In the genomic region with DNA sequence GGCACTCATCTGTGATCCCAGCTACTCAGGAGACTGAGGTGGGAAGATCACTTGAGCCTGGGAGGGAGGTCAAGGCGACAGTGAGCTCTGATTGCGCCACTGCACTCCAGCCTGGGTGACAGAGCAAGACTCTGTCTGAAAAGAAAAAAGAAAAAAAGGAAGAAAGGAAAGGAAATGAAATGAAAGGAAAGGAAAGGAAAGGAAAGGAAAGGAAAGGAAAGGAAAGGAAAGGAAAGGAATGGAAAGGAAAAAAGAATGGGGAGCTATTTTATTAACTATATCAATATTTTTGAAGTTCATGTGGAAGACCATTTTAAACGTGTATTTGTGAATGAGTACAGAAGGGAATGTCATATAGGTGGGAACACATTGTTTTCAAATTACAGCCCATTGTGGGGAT, we compare ENCODE assay signal across 13 cellular contexts.
"Had no signal": no experiment of that assay in that cellular context is flagged by ENCODE, and none has a peak within 500 bp of the region (broad histone marks: within the 10 kb centered on the region; RNA-seq: fewer than 3 reads in every experiment).

No MANE protein-coding gene starts in this region.

- H3K9ac ChIP-seq: parathyroid adenoma had no signal

- H3K4me3 ChIP-seq: upper lobe of left lung had no signal

- H3K27me3 Mint-ChIP-seq: activated T-helper 17 cell treated with anti-CD3 and anti-CD28 coated beads, Interleukin-2, amount 50 U/mL, for 72 hours; memory B cell had no signal

- H3K36me3 ChIP-seq: upper lobe of left lung had no signal

- H3K9me3 Mint-ChIP-seq: activated T-helper 17 cell treated with anti-CD3 and anti-CD28 coated beads, Interleukin-2, amount 50 U/mL, for 72 hours had no signal

- H3K4me3 Mint-ChIP-seq: activated naive CD4-positive, alpha-beta T cell treated with anti-CD3 and anti-CD28 coated beads for 36 hours; activated T-helper 17 cell treated with anti-CD3 and anti-CD28 coated beads, Interleukin-2, amount 50 U/mL, for 72 hours; memory B cell; T-helper 1 cell treated with Interleukin-12 subunit alpha and Interleukin-12 subunit beta and Interleukin-4 antibody, amounts not matched to agents 30 μg/mL and 1 μg/mL, for 36 hours had no signal

- H2AFZ ChIP-seq: parathyroid adenoma had no signal

- H3K9me3 ChIP-seq: upper lobe of left lung had no signal

- H3K27ac ChIP-seq: foreskin keratinocyte, parathyroid adenoma had no signal

- DNase-seq: activated CD4-positive, alpha-beta T cell treated with anti-CD3 and anti-CD28 coated beads, Interleukin-2, amount 50 U/mL, for 1 hour; activated naive CD4-positive, alpha-beta T cell treated with anti-CD3 and anti-CD28 coated beads for 36 hours; activated T-cell treated with anti-CD3 and anti-CD28 coated beads for 4 hours; anterior cingulate cortex; foreskin keratinocyte; head of caudate nucleus; retina; small intestine; upper lobe of left lung had no signal

- ATAC-seq: foreskin keratinocyte had no signal

- H3K79me2 ChIP-seq: parathyroid adenoma had no signal

- H3K4me1 ChIP-seq: foreskin keratinocyte had no signal

- H3K27ac Mint-ChIP-seq: activated naive CD4-positive, alpha-beta T cell treated with anti-CD3 and anti-CD28 coated beads for 36 hours; activated T-helper 17 cell treated with anti-CD3 and anti-CD28 coated beads, Interleukin-2, amount 50 U/mL, for 72 hours; T-helper 1 cell treated with Interleukin-12 subunit alpha and Interleukin-12 subunit beta and Interleukin-4 antibody, amounts not matched to agents 30 μg/mL and 1 μg/mL, for 36 hours had no signal

- H3K27me3 ChIP-seq: foreskin keratinocyte, upper lobe of left lung had no signal
